ENCODE assay signal across 8 cellular contexts in the genomic region with DNA sequence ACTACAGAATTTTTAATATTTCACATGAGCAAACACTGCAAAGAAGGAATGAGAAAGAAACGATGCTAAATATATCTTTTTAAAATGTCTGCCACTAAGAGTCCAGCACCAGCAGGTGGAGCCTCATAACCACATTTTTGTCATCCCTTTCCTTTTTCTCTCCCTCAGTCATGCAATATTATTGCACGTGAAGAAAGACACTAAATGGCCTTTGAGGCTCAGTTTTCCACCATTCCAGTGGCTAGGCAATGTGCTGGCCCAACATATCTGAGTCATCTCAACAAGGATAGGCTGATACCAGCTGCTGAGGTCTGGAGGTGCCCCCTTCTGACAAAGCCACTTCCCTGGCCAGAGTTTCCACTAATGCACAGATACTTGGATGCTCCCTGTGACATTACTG. TPM values are rescaled to one million over a fixed set of nuclear protein-coding genes. Genes with fewer than 3 reads are reported as not detected.
DNase-seq lines count a peak whose midpoint lies in the region; ATAC-seq, FAIRE-seq and TF ChIP-seq lines count a peak whose summit lies in the region.

No MANE protein-coding gene starts in this region.

- H3K4me1 ChIP-seq in pancreas = no peaks in the 10 kb centered on the region

- H3K4me3 Mint-ChIP-seq in activated CD8-positive, alpha-beta T cell treated with anti-CD3 and anti-CD28 coated beads for 36 hours = peak overlapping the region; percentile 38

- H3K27me3 Mint-ChIP-seq in activated CD8-positive, alpha-beta T cell treated with anti-CD3 and anti-CD28 coated beads for 36 hours = no peaks in the 10 kb centered on the region

- H3K36me3 Mint-ChIP-seq in activated CD8-positive, alpha-beta T cell treated with anti-CD3 and anti-CD28 coated beads for 36 hours (ENCODE audit: low read depth) = peaks cover 20% of the 10 kb centered on the region

- intact Hi-C loops in activated CD8-positive, alpha-beta T cell treated with anti-CD3 and anti-CD28 coated beads for 36 hours (cut with micrococcal nuclease) = loop anchor here (5.0 kb wide), 1 partner anchor 124 kb away; no protein-coding TSS in a partner anchor
- intact Hi-C loops in pancreas (cut with DNase I) = no loop called here

- TF ChIP-seq CTCF in C4-2B (conservative IDR thresholded peaks at IDR 0.05) = peak; percentile 83
- TF ChIP-seq CTCF in activated CD8-positive, alpha-beta T cell treated with anti-CD3 and anti-CD28 coated beads for 36 hours (IDR thresholded peaks at IDR 0.05) = peak; percentile 61
- peak; percentile 68 for TF ChIP-seq CTCF in fibroblast of pulmonary artery (IDR thresholded peaks at IDR 0.05; ENCODE audit: low read length, missing control alignments)
- peak in 3 of 4 donors; percentile 13 to 23 (median 19) for TF ChIP-seq CTCF in pancreas (IDR thresholded peaks at IDR 0.05)

- WGBS in pancreas, 2 donors = 0 to 3% methylated on average over 2 of the region's 2 CpGs

- DNase-seq in NCI-H69 (lab: John Stamatoyannopoulos, UW) = peak; percentile 66
- peak; percentile 58 for DNase-seq in activated CD8-positive, alpha-beta T cell treated with anti-CD3 and anti-CD28 coated beads for 36 hours
- DNase-seq in fibroblast of pulmonary artery (ENCODE audit: low read depth) = peak; percentile 71
- DNase-seq in pancreas = peak in 1 of 6 donors; percentile 20

- H3K9me3 Mint-ChIP-seq in activated CD8-positive, alpha-beta T cell treated with anti-CD3 and anti-CD28 coated beads for 36 hours = no peaks in the 10 kb centered on the region

- no peak overlapping the region for H3K27ac ChIP-seq in C4-2B
- H3K27ac ChIP-seq in pancreas = no peak overlapping the region

- FAIRE-seq in pancreas (lab: Jason Lieb, UNC) = no peak

- CTCF ChIA-PET in activated CD8-positive, alpha-beta T cell treated with anti-CD3 and anti-CD28 coated beads for 36 hours (lab: Charles Lee) = interaction anchor here (0.8 to 9.5 kb wide), 12 partner anchors 9 to 207 kb away, joined by 3 to 111 read pairs (median 4); a partner anchor contains a TSS

- no peaks in the 10 kb centered on the region for H3K36me3 ChIP-seq in pancreas

- POLR2A ChIA-PET in activated CD8-positive, alpha-beta T cell treated with anti-CD3 and anti-CD28 coated beads for 36 hours (lab: Charles Lee) = interaction anchor here (0.5 to 1.1 kb wide), 2 partner anchors 1487 to 1489 kb away, joined by 3 read pairs; a partner anchor contains a TSS

- H3K27ac Mint-ChIP-seq in activated CD8-positive, alpha-beta T cell treated with anti-CD3 and anti-CD28 coated beads for 36 hours = peak overlapping the region; percentile 81

- no peaks in the 10 kb centered on the region for H3K9me3 ChIP-seq in pancreas

- H3K27me3 ChIP-seq in pancreas = no peaks in the 10 kb centered on the region

- peaks cover 71% of the 10 kb centered on the region for H3K4me1 Mint-ChIP-seq in activated CD8-positive, alpha-beta T cell treated with anti-CD3 and anti-CD28 coated beads for 36 hours (ENCODE audit: low read depth)

- ATAC-seq in GM18508 (IDR thresholded peaks at IDR 0.05; ENCODE audit: insufficient read depth, unreplicated experiment) (peak; percentile 26), HG03139 (IDR thresholded peaks at IDR 0.05; ENCODE audit: unreplicated experiment) (peak; percentile 24), pancreas (peak in 1 of 4 donors; percentile 34), HG02970 (IDR thresholded peaks at IDR 0.05; ENCODE audit: low FRiP score, unreplicated experiment) (no peak)
- ATAC-seq in activated CD8-positive, alpha-beta T cell treated with anti-CD3 and anti-CD28 coated beads for 36 hours = peak; percentile 9

- no peak overlapping the region for H3K4me3 ChIP-seq in fibroblast of pulmonary artery (replicated peaks; ENCODE audit: low read depth, low read length)
- H3K4me3 ChIP-seq in pancreas = no peak overlapping the region

RNA-seq across cellular contexts. Expression of a gene that starts 1.8 kb away (rescaled TPM):
- total RNA-seq in activated CD8-positive, alpha-beta T cell treated with anti-CD3 and anti-CD28 coated beads for 36 hours = 10 to 100 TPM; 13.3 to 13.4 TPM
- total RNA-seq in pancreas = 1 to 10 TPM; 2.2 to 3.9 (median 3.1) TPM
- 1 to 10 TPM; 2.4 to 2.9 TPM for polyA plus RNA-seq in pancreas

RNA-seq across cellular contexts. Expression of a gene that starts 27.2 kb away (rescaled TPM):
- not detected for total RNA-seq in activated CD8-positive, alpha-beta T cell treated with anti-CD3 and anti-CD28 coated beads for 36 hours
- total RNA-seq in pancreas = under 1 TPM in 1 of 6 donors, not detected in 5; 0.09 TPM
- under 1 TPM in 1 of 2 donors, not detected in 1; 0.12 TPM for polyA plus RNA-seq in pancreas

Comparison
In these comparisons a context has a peak if more than half of its experiments do, and no peak if none do; other contexts are left out.
1. CTCF ChIP-seq: peak in every context shown above with its lines; median percentile 83 in C4-2B; 68 in fibroblast of pulmonary artery; 61 in activated CD8-positive, alpha-beta T cell treated with anti-CD3 and anti-CD28 coated beads for 36 hours; 19 in pancreas.